8 cellular contexts compared by ENCODE assay signal in genomic region chr1:180155202-180155682, GRCh38. TPM values are rescaled to one million over a fixed set of nuclear protein-coding genes. Genes with fewer than 3 reads are reported as not detected.
DNase-seq lines count a peak whose midpoint lies in the region; ATAC-seq and TF ChIP-seq lines count a peak whose summit lies in the region.

No MANE protein-coding gene starts in this region.

- POLR2A ChIA-PET in activated CD8-positive, alpha-beta T cell treated with anti-CD3 and anti-CD28 coated beads, Interleukin-2, amount 10 ng/mL, durations not matched to agents 7 days and 5 days (lab: Charles Lee) = interaction anchor here (0.6 to 2.6 kb wide), 9 partner anchors 9 to 347 kb away, joined by 3 to 13 read pairs (median 4); partner anchors contain the start of genes ACBD6 and TOR1AIP1

- no peaks in the 10 kb centered on the region for H3K36me3 Mint-ChIP-seq in activated CD8-positive, alpha-beta T cell treated with anti-CD3 and anti-CD28 coated beads, Interleukin-2, amount 10 ng/mL, durations not matched to agents 7 days and 5 days (ENCODE audit: low read depth)

- CTCF ChIA-PET in activated CD8-positive, alpha-beta T cell treated with anti-CD3 and anti-CD28 coated beads, Interleukin-2, amount 10 ng/mL, durations not matched to agents 7 days and 5 days (lab: Charles Lee) = interaction anchor here (0.9 to 2.3 kb wide), 3 partner anchors 13 to 341 kb away, joined by 5 to 8 read pairs (median 6); no protein-coding TSS in a partner anchor

- H3K4me1 Mint-ChIP-seq in activated CD8-positive, alpha-beta T cell treated with anti-CD3 and anti-CD28 coated beads, Interleukin-2, amount 10 ng/mL, durations not matched to agents 7 days and 5 days (ENCODE audit: low read depth) = peaks cover 38% of the 10 kb centered on the region

- peak; percentile 4 for ATAC-seq in activated CD8-positive, alpha-beta T cell treated with anti-CD3 and anti-CD28 coated beads, Interleukin-2, amount 10 ng/mL, durations not matched to agents 7 days and 5 days
- peak; percentile 22 for ATAC-seq in omental fat pad (ENCODE audit: low FRiP score)

- H3K4me3 ChIP-seq in fibroblast of villous mesenchyme (ENCODE audit: low read depth, low read length) = peak overlapping the region; percentile 92

- TF ChIP-seq CTCF in fibroblast of villous mesenchyme (IDR thresholded peaks at IDR 0.05; ENCODE audit: insufficient read depth, low read depth, low read length) (no peak), omental fat pad (IDR thresholded peaks at IDR 0.05) (no peak)

- H3K27me3 Mint-ChIP-seq in activated CD8-positive, alpha-beta T cell treated with anti-CD3 and anti-CD28 coated beads, Interleukin-2, amount 10 ng/mL, durations not matched to agents 7 days and 5 days (ENCODE audit: low read depth) = no peaks in the 10 kb centered on the region

- peak overlapping the region; percentile 88 for H3K27ac Mint-ChIP-seq in activated CD8-positive, alpha-beta T cell treated with anti-CD3 and anti-CD28 coated beads, Interleukin-2, amount 10 ng/mL, durations not matched to agents 7 days and 5 days

- H3K4me3 Mint-ChIP-seq in activated CD8-positive, alpha-beta T cell treated with anti-CD3 and anti-CD28 coated beads, Interleukin-2, amount 10 ng/mL, durations not matched to agents 7 days and 5 days = peak overlapping the region; percentile 87

- no peaks in the 10 kb centered on the region for H3K9me3 Mint-ChIP-seq in activated CD8-positive, alpha-beta T cell treated with anti-CD3 and anti-CD28 coated beads, Interleukin-2, amount 10 ng/mL, durations not matched to agents 7 days and 5 days (ENCODE audit: insufficient read depth)

- DNase-seq in Daoy (ENCODE audit: low read depth) = peak; percentile 41
- DNase-seq in HT-29 (ENCODE audit: low spot score) = peak; percentile 55
- DNase-seq in activated CD8-positive, alpha-beta T cell treated with anti-CD3 and anti-CD28 coated beads, Interleukin-2, amount 10 ng/mL, durations not matched to agents 7 days and 5 days = peak; percentile 37
- DNase-seq in fibroblast of villous mesenchyme (ENCODE audit: low read depth) = no peak
- no peak for DNase-seq in omental fat pad (ENCODE audit: low spot score)
- no peak for DNase-seq in NK-92 treated with Interleukin-12 subunit alpha and Interleukin-12 subunit beta, amount 100 ng/mL, for 24 hours (lab: John Stamatoyannopoulos, UW)
- no peak for DNase-seq in activated gamma-delta T cell (lab: John Stamatoyannopoulos, UW)
- DNase-seq in Kasumi-1 (lab: John Stamatoyannopoulos, UW) = no peak

RNA-seq across cellular contexts. Expression of gene QSOX1, which starts 0.6 kb away (rescaled TPM):
- total RNA-seq in Daoy (2014; rRNA removed; shearing (Covaris generic)) = 155 and 172 TPM in 2 replicates
- 95.9 and 99.4 TPM in 2 replicates for total RNA-seq in HT-29 (2014; rRNA removed; shearing (Covaris generic))
- 10 to 100 TPM; 23.9 to 25.2 TPM for total RNA-seq in activated CD8-positive, alpha-beta T cell treated with anti-CD3 and anti-CD28 coated beads, Interleukin-2, amount 10 ng/mL, durations not matched to agents 7 days and 5 days
- total RNA-seq in fibroblast of villous mesenchyme (128 and 164 TPM in 2 replicates), omental fat pad (100 to 1,000 TPM in 1 of 4 donors, 10 to 100 TPM in 3; 90.1 to 130 (median 98.4) TPM)

Comparison
In these comparisons a context has a peak if more than half of its experiments do, and no peak if none do; other contexts are left out.
1. DNase-seq: peak in Daoy (single experiment), HT-29 (single experiment) and activated CD8-positive, alpha-beta T cell treated with anti-CD3 and anti-CD28 coated beads, Interleukin-2, amount 10 ng/mL, durations not matched to agents 7 days and 5 days (single experiment); none in fibroblast of villous mesenchyme (single experiment), omental fat pad (single experiment), NK-92 treated with Interleukin-12 subunit alpha and Interleukin-12 subunit beta, amount 100 ng/mL, for 24 hours (single experiment), activated gamma-delta T cell (single experiment) and Kasumi-1 (0 of 2).